In the genomic region with DNA sequence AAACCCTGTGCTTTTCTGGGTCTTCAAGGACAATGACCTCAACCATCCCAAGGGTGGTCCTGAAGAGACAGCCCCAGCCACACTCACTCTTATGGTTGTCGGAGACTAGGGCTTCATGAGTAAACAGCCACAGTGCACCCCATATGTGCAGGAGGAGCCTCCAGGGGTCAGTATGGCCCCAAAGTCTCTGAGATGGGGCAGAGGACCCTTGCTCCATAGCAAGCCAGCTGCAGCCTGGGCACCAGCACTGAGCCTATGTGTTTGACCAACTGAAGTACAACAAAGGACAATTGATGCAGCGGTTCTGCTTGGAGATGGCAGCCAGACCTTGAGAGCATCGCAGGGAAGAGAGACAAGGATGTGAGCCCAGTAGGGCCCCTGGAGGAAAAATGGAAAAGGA, we compare ENCODE assay signal across 1 cellular context.
TF ChIP-seq lines count a peak whose summit lies in the region.

No MANE protein-coding gene starts in this region.

TF ChIP-seq in HepG2, 621 proteins besides CTCF, POLR2A, EP300 and RAD21 (continued from another document):
- TF ChIP-seq, protein P1, sequence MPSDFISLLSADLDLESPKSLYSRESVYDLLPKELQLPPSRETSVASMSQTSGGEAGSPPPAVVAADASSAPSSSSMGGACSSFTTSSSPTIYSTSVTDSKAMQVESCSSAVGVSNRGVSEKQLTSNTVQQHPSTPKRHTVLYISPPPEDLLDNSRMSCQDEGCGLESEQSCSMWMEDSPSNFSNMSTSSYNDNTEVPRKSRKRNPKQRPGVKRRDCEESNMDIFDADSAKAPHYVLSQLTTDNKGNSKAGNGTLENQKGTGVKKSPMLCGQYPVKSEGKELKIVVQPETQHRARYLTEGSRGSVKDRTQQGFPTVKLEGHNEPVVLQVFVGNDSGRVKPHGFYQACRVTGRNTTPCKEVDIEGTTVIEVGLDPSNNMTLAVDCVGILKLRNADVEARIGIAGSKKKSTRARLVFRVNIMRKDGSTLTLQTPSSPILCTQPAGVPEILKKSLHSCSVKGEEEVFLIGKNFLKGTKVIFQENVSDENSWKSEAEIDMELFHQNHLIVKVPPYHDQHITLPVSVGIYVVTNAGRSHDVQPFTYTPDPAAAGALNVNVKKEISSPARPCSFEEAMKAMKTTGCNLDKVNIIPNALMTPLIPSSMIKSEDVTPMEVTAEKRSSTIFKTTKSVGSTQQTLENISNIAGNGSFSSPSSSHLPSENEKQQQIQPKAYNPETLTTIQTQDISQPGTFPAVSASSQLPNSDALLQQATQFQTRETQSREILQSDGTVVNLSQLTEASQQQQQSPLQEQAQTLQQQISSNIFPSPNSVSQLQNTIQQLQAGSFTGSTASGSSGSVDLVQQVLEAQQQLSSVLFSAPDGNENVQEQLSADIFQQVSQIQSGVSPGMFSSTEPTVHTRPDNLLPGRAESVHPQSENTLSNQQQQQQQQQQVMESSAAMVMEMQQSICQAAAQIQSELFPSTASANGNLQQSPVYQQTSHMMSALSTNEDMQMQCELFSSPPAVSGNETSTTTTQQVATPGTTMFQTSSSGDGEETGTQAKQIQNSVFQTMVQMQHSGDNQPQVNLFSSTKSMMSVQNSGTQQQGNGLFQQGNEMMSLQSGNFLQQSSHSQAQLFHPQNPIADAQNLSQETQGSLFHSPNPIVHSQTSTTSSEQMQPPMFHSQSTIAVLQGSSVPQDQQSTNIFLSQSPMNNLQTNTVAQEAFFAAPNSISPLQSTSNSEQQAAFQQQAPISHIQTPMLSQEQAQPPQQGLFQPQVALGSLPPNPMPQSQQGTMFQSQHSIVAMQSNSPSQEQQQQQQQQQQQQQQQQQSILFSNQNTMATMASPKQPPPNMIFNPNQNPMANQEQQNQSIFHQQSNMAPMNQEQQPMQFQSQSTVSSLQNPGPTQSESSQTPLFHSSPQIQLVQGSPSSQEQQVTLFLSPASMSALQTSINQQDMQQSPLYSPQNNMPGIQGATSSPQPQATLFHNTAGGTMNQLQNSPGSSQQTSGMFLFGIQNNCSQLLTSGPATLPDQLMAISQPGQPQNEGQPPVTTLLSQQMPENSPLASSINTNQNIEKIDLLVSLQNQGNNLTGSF (CRISPR knock-in tag; IDR thresholded peaks at IDR 0.05) = no peak
- TF ChIP-seq NONO (IDR thresholded peaks at IDR 0.05) = no peak
- TF ChIP-seq NONO (CRISPR knock-in tag; conservative IDR thresholded peaks at IDR 0.05) = no peak
- no peak for TF ChIP-seq ZNF598 (CRISPR knock-in tag; IDR thresholded peaks at IDR 0.05; ENCODE audit: borderline replicate concordance)
- no peak for TF ChIP-seq KMT2B (CRISPR knock-in tag; IDR thresholded peaks at IDR 0.05)
- TF ChIP-seq, protein P2, sequence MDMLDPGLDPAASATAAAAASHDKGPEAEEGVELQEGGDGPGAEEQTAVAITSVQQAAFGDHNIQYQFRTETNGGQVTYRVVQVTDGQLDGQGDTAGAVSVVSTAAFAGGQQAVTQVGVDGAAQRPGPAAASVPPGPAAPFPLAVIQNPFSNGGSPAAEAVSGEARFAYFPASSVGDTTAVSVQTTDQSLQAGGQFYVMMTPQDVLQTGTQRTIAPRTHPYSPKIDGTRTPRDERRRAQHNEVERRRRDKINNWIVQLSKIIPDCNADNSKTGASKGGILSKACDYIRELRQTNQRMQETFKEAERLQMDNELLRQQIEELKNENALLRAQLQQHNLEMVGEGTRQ (IDR thresholded peaks at IDR 0.05; ENCODE audit: low read depth, low read length) = no peak
- TF ChIP-seq, protein P2 (CRISPR knock-in tag; IDR thresholded peaks at IDR 0.05; ENCODE audit: borderline replicate concordance) = no peak
- no peak for TF ChIP-seq NAIF1 (CRISPR knock-in tag; IDR thresholded peaks at IDR 0.05; ENCODE audit: borderline replicate concordance)
TF ChIP-seq in HepG2: peak in this region for 0.
